Comparison of ENCODE assay signal across 8 cellular contexts in genomic region chr5:151150484-151151262, GRCh38. TPM values are rescaled to one million over a fixed set of nuclear protein-coding genes. Genes with fewer than 3 reads are reported as not detected.
DNase-seq lines count a peak whose midpoint lies in the region; ATAC-seq and TF ChIP-seq lines count a peak whose summit lies in the region.

No MANE protein-coding gene starts in this region.

- 0 out of 2 replicates have a peak, but pooled peaks have one; percentile 4 for ATAC-seq in HCT116
- peak; percentile 34 for ATAC-seq in activated T-helper 17 cell treated with anti-CD3 and anti-CD28 coated beads, Interleukin-2, amount 50 U/mL, for 72 hours (replicated peaks)
- ATAC-seq in GM18873 (IDR thresholded peaks at IDR 0.05; ENCODE audit: low FRiP score, unreplicated experiment) = no peak

- H3K4me1 ChIP-seq in HCT116 (ENCODE audit: control insufficient read depth in 1 of 2, insufficient read depth in 2 of 2, low read length in 2 of 2) = peaks cover 1 to 3% of the 10 kb centered on the region in 2 experiments; a peak in 1 of 4 replicates

- H3K27me3 ChIP-seq in HCT116 (ENCODE audit: insufficient read depth, low read length) = no peaks in the 10 kb centered on the region

- no TSS peak for BruUV-seq in HCT116 (replicated peaks; lab: Mats Ljungman, UMichigan)

- CTCF ChIA-PET in HCT116 (lab: Charles Lee) = no interaction called here

- intact Hi-C loops in HCT116 (cut with micrococcal nuclease) = no loop called here

- H3K27ac Mint-ChIP-seq in activated T-helper 17 cell treated with anti-CD3 and anti-CD28 coated beads, Interleukin-2, amount 50 U/mL, for 72 hours = peak overlapping the region; percentile 96

- peaks cover 73% of the 10 kb centered on the region for H3K4me1 Mint-ChIP-seq in activated T-helper 17 cell treated with anti-CD3 and anti-CD28 coated beads, Interleukin-2, amount 50 U/mL, for 72 hours

- RAD21 ChIA-PET in HCT116 (lab: Charles Lee; ENCODE audit: low non-redundant PET in 1 of 2, low total read pairs in 2 of 2, uncharacterized antibody in 2 of 2, unreplicated experiment in 2 of 2) = no interaction called here

- in situ Hi-C loops in GM13976 (cut with MboI; ENCODE audit: low sequenced_read_pairs, unreplicated experiment) = loop anchor here (25.0 kb wide), 1 partner anchor 363 kb away; the partner anchor contains the start of gene SMIM3

- H3K4me3 ChIP-seq in HCT116 (replicated peaks in 1 of 2; ENCODE audit: low read depth in 1 of 2, low read length in 2 of 2) = no peak overlapping the region
- H3K4me3 ChIP-seq in skin epidermis = no peak overlapping the region

- peaks cover 6% of the 10 kb centered on the region; the same call in 1 of the 2 replicates for H3K79me2 ChIP-seq in HCT116 (ENCODE audit: insufficient read depth, low read length)

- H4K20me1 ChIP-seq in HCT116 (ENCODE audit: insufficient read depth) = no peaks in the 10 kb centered on the region

- TF ChIP-seq RAD21 in HCT116 (IDR thresholded peaks at IDR 0.05; ENCODE audit: low read depth) = no peak

- TF ChIP-seq CTCF in GM13976 (IDR thresholded peaks at IDR 0.05; ENCODE audit: borderline replicate concordance, control extremely low read depth, extremely low read depth, insufficient read depth, missing control alignments) (no peak), HCT116 (IDR thresholded peaks at IDR 0.05 in 2 of 3, conservative IDR thresholded peaks at IDR 0.05 in 1 of 3; ENCODE audit: borderline replicate concordance in 1 of 3, insufficient read depth in 1 of 3, low read depth in 2 of 3, low read length in 2 of 3) (no peak)

- peaks cover 100% of the 10 kb centered on the region for H3K36me3 Mint-ChIP-seq in activated T-helper 17 cell treated with anti-CD3 and anti-CD28 coated beads, Interleukin-2, amount 50 U/mL, for 72 hours (ENCODE audit: low read depth)

- POLR2A ChIA-PET in HCT116 (lab: Charles Lee) = no interaction called here

- no peaks in the 10 kb centered on the region for H3K9me3 Mint-ChIP-seq in activated T-helper 17 cell treated with anti-CD3 and anti-CD28 coated beads, Interleukin-2, amount 50 U/mL, for 72 hours

- H2AFZ ChIP-seq in HCT116 (ENCODE audit: low read depth, low read length, poor library complexity, severe bottlenecking) = no peak overlapping the region

- H3K27ac ChIP-seq in HCT116 (ENCODE audit: low read depth, low read length) (no peak overlapping the region), skin epidermis (peak overlapping the region in 19 of 21 experiments; percentile 56 to 99 (median 78))

- no peaks in the 10 kb centered on the region for H3K27me3 Mint-ChIP-seq in activated T-helper 17 cell treated with anti-CD3 and anti-CD28 coated beads, Interleukin-2, amount 50 U/mL, for 72 hours

- peak overlapping the region; percentile 91 for H3K4me3 Mint-ChIP-seq in activated T-helper 17 cell treated with anti-CD3 and anti-CD28 coated beads, Interleukin-2, amount 50 U/mL, for 72 hours

- H3K4me2 ChIP-seq in HCT116 (ENCODE audit: low read length) = no peak overlapping the region

- H3K9ac ChIP-seq in HCT116 (ENCODE audit: low read length) = no peak overlapping the region

- TF ChIP-seq POLR2A in HCT116 (IDR thresholded peaks at IDR 0.05; ENCODE audit: borderline replicate concordance, extremely low read depth, insufficient read depth, insufficient read length) = no peak

- DNase-seq in GM13976 (ENCODE audit: low spot score) (peak; percentile 53), HCT116 (ENCODE audit: low read depth, low spot score) (no peak), NCI-H2227 treated with DMSO at 0.1 percent for 48 hours (lab: John Stamatoyannopoulos, UW) (peak; percentile 62), glomerular visceral epithelial cell (ENCODE audit: extremely low spot score) (peak; percentile 13), superior temporal gyrus (ENCODE audit: extremely low spot score) (no peak)

- no peaks in the 10 kb centered on the region for H3K36me3 ChIP-seq in HCT116 (ENCODE audit: control insufficient read depth in 1 of 2, insufficient read depth in 2 of 2, low read length in 2 of 2)

- H3K9me3 ChIP-seq in HCT116 (ENCODE audit: control insufficient read depth in 1 of 2, insufficient read depth in 1 of 2, low read depth in 1 of 2, low read length in 2 of 2) = no peaks in the 10 kb centered on the region

- no peaks in the 10 kb centered on the region for H3K9me2 ChIP-seq in HCT116 (ENCODE audit: insufficient read depth)

TF ChIP-seq in HCT116, 20 proteins besides CTCF, POLR2A, EP300 and RAD21:
- no peak for TF ChIP-seq SRF (IDR thresholded peaks at IDR 0.05; ENCODE audit: low read depth)
- no peak for TF ChIP-seq EGR1 (IDR thresholded peaks at IDR 0.05; ENCODE audit: low read depth)
- no peak for TF ChIP-seq YY1 (IDR thresholded peaks at IDR 0.05; ENCODE audit: extremely low read depth, insufficient replicate concordance, low read depth, low read length)
- TF ChIP-seq ZNF274 (IDR thresholded peaks at IDR 0.05; ENCODE audit: low read depth, low read length) = no peak

RNA-seq across cellular contexts. Expression of gene ANXA6, which starts 6.9 kb away (rescaled TPM):
- total RNA-seq in HCT116 (2021; ENCODE audit: unreplicated experiment) = 71.9 TPM
- polyA plus RNA-seq in HCT116 (2012) = 69.4 and 76.3 TPM in 2 replicates
- total RNA-seq in activated T-helper 17 cell treated with anti-CD3 and anti-CD28 coated beads, Interleukin-2, amount 50 U/mL, for 72 hours = 100 to 1,000 TPM; 432 to 559 TPM

Comparison
In these comparisons a context has a peak if more than half of its experiments do, and no peak if none do; other contexts are left out.
1. DNase-seq: peak in GM13976 (single experiment), NCI-H2227 treated with DMSO at 0.1 percent for 48 hours (single experiment) and glomerular visceral epithelial cell (single experiment); none in HCT116 (single experiment) and superior temporal gyrus (single experiment).